In genomic region chr16:31325171-31325570, GRCh38 we compare ENCODE assay signal across 35 cellular contexts. TPM values are rescaled to one million over a fixed set of nuclear protein-coding genes. Genes with fewer than 3 reads are reported as not detected.
"Had no signal": no experiment of that assay in that cellular context is flagged by ENCODE, and none has a peak within 500 bp of the region (broad histone marks: within the 10 kb centered on the region; RNA-seq: fewer than 3 reads in every experiment).

No MANE protein-coding gene starts in this region.

- FAIRE-seq: bronchial epithelial cell had no signal

- DNase-seq: activated B cell treated with CpG ODN at 0.5 μM for 24 hours; activated CD4-positive, alpha-beta memory T cell treated with anti-CD3 and anti-CD28 coated beads for 36 hours; activated CD4-positive, alpha-beta T cell treated with anti-CD3 and anti-CD28 coated beads for 4 hours; activated CD4-positive, alpha-beta T cell treated with anti-CD3 and anti-CD28 coated beads, Interleukin-2, amount 10 ng/mL, durations not matched to agents 24 days and 14 days; activated CD4-positive, alpha-beta T cell treated with anti-CD3 and anti-CD28 coated beads, Interleukin-2, amount 50 U/mL, for 1 hour; activated CD4-positive, alpha-beta T cell treated with anti-CD3 and anti-CD28 coated beads, Interleukin-2, amount 50 U/mL, for 4 hours; activated CD4-positive, CD25-positive, alpha-beta regulatory T cell treated with anti-CD3 and anti-CD28 coated beads, Interleukin-2, amount 50 U/mL, for 72 hours; activated CD8-positive, alpha-beta memory T cell treated with anti-CD3 and anti-CD28 coated beads, Interleukin-2, amount 50 U/mL, for 4 hours; activated CD8-positive, alpha-beta T cell treated with anti-CD3 and anti-CD28 coated beads for 36 hours; activated effector memory CD4-positive, alpha-beta T cell treated with Interleukin-2 at 50 U/mL for 16 hours; activated gamma-delta T cell; activated naive CD4-positive, alpha-beta T cell treated with anti-CD3 and anti-CD28 coated beads, Interleukin-2, amount 10 ng/mL, durations not matched to agents 7 days and 5 days; activated naive CD4-positive, alpha-beta T cell treated with Interleukin-2 at 50 U/mL for 16 hours; activated T-cell treated with anti-CD3 and anti-CD28 coated beads for 4 hours; activated T-cell treated with anti-CD3 and anti-CD28 coated beads, Interleukin-2, amount 50 U/mL, for 24 hours; activated T-cell treated with anti-CD3 and anti-CD28 coated beads, Interleukin-2, amount 50 U/mL, for 48 hours; amygdala; anterior cingulate cortex; caudate nucleus; cerebellar nuclear complex; SW 1271; T-helper 1 cell; T-helper 2 cell; T-helper 9 cell had no signal

- H3K4me1 Mint-ChIP-seq: activated B cell treated with CpG ODN at 0.5 μM for 24 hours; activated naive CD4-positive, alpha-beta T cell treated with anti-CD3 and anti-CD28 coated beads, Interleukin-2, amount 50 U/mL, for 24 hours; brain had no signal

- ATAC-seq: activated CD8-positive, alpha-beta T cell treated with anti-CD3 and anti-CD28 coated beads for 36 hours had no signal

- H3K36me3 ChIP-seq: ascending aorta, cardiac muscle cell had no signal

- H3K27ac ChIP-seq: ascending aorta, cardiac muscle cell, VCaP had no signal

- H3K27me3 ChIP-seq: ascending aorta had no signal

- H3K27ac Mint-ChIP-seq: activated B cell treated with CpG ODN at 0.5 μM for 24 hours; activated CD4-positive, alpha-beta memory T cell treated with anti-CD3 and anti-CD28 coated beads for 36 hours; activated CD4-positive, alpha-beta T cell treated with anti-CD3 and anti-CD28 coated beads, Interleukin-2, amount 10 ng/mL, durations not matched to agents 24 days and 14 days; activated CD8-positive, alpha-beta T cell treated with anti-CD3 and anti-CD28 coated beads for 36 hours; activated naive CD4-positive, alpha-beta T cell treated with anti-CD3 and anti-CD28 coated beads, Interleukin-2, amount 10 ng/mL, durations not matched to agents 7 days and 5 days; activated naive CD4-positive, alpha-beta T cell treated with anti-CD3 and anti-CD28 coated beads, Interleukin-2, amount 50 U/mL, for 24 hours; activated naive CD8-positive, alpha-beta T cell; activated T-cell treated with anti-CD3 and anti-CD28 coated beads, Interleukin-2, amount 50 U/mL, for 24 hours; activated T-helper 2 cell treated with anti-CD3 and anti-CD28 coated beads, Interferon-gamma antibody, Interleukin-2, Interleukin-4, amounts not matched to agents 10 μg/mL and 5 μg/mL and 100 μg/mL, durations not matched to agents 14 hours and 24 hours and 36 hours; brain; T-helper 1 cell treated with Interleukin-12 subunit alpha and Interleukin-12 subunit beta and Interleukin-4 antibody, amounts not matched to agents 30 μg/mL and 1 μg/mL, for 36 hours; T-helper 2 cell treated with Interferon-gamma antibody and Interleukin-4, amounts not matched to agents 5 μg/mL and 100 μg/mL, for 36 hours had no signal

- H3K4me3 ChIP-seq: ascending aorta, cardiac muscle cell had no signal

- H3K4me1 ChIP-seq: ascending aorta had no signal

- H3K36me3 Mint-ChIP-seq: brain had no signal

- H3K27me3 Mint-ChIP-seq: activated B cell treated with CpG ODN at 0.5 μM for 24 hours; activated CD8-positive, alpha-beta T cell treated with anti-CD3 and anti-CD28 coated beads for 36 hours; activated naive CD8-positive, alpha-beta T cell; central memory CD8-positive, alpha-beta T cell had no signal

- H3K4me3 Mint-ChIP-seq: activated B cell treated with CpG ODN at 0.5 μM for 24 hours; activated CD4-positive, alpha-beta memory T cell treated with anti-CD3 and anti-CD28 coated beads for 36 hours; activated CD4-positive, alpha-beta T cell treated with anti-CD3 and anti-CD28 coated beads, Interleukin-2, amount 10 ng/mL, durations not matched to agents 24 days and 14 days; activated CD8-positive, alpha-beta T cell treated with anti-CD3 and anti-CD28 coated beads for 36 hours; activated naive CD4-positive, alpha-beta T cell treated with anti-CD3 and anti-CD28 coated beads, Interleukin-2, amount 10 ng/mL, durations not matched to agents 7 days and 5 days; activated naive CD4-positive, alpha-beta T cell treated with anti-CD3 and anti-CD28 coated beads, Interleukin-2, amount 50 U/mL, for 24 hours; activated naive CD8-positive, alpha-beta T cell; activated T-cell treated with anti-CD3 and anti-CD28 coated beads, Interleukin-2, amount 50 U/mL, for 24 hours; brain; central memory CD8-positive, alpha-beta T cell; T-helper 1 cell treated with Interleukin-12 subunit alpha and Interleukin-12 subunit beta and Interleukin-4 antibody, amounts not matched to agents 30 μg/mL and 1 μg/mL, for 36 hours; T-helper 2 cell treated with Interferon-gamma antibody and Interleukin-4, amounts not matched to agents 5 μg/mL and 100 μg/mL, for 36 hours had no signal

RNA-seq across cellular contexts. Expression of gene ITGAX, which starts 29.8 kb away (rescaled TPM):
- total RNA-seq: bronchial epithelial cell had no signal
- polyA plus RNA-seq: cardiac muscle cell had no signal
